Comparison of ENCODE assay signal across 17 cellular contexts in genomic region chr6:68054776-68055175, GRCh38.
A peak's percentile ranks its signal among the peaks of the same experiment; 100 is the strongest.
DNase-seq lines count a peak whose midpoint lies in the region; TF ChIP-seq lines count a peak whose summit lies in the region.
"Had no signal": no experiment of that assay in that cellular context is flagged by ENCODE, and none has a peak within 500 bp of the region (broad histone marks: within the 10 kb centered on the region; RNA-seq: fewer than 3 reads in every experiment).

No MANE protein-coding gene starts in this region.

- no peaks in the 10 kb centered on the region for H3F3A ChIP-seq in smooth muscle cell (ENCODE audit: low read depth)

- no peaks in the 10 kb centered on the region for H3K27me3 ChIP-seq in smooth muscle cell (ENCODE audit: low read depth)
- H3K27me3 ChIP-seq: SJSA1 had no signal

- H3K4me1 ChIP-seq in smooth muscle cell (ENCODE audit: low read depth): no peaks in the 10 kb centered on the region
- H3K4me1 ChIP-seq: SJSA1 had no signal

- H3K4me3 ChIP-seq in fibroblast of the aortic adventitia (ENCODE audit: low read depth, low read length): no peak overlapping the region
- H3K4me3 ChIP-seq in smooth muscle cell: no peak overlapping the region
- H3K4me3 ChIP-seq: SJSA1 had no signal

- no peaks in the 10 kb centered on the region for H4K20me1 ChIP-seq in smooth muscle cell (ENCODE audit: low read depth)

- 71% methylated on average over 1 of the region's 1 CpG for WGBS in smooth muscle cell (ENCODE audit: low lambda C conversion rate)

- no peak overlapping the region for H3K9ac ChIP-seq in smooth muscle cell (ENCODE audit: low read depth)

- H3K79me2 ChIP-seq in smooth muscle cell (ENCODE audit: low read depth): no peaks in the 10 kb centered on the region

- H3K27ac ChIP-seq in smooth muscle cell (ENCODE audit: low read depth): no peak overlapping the region
- H3K27ac ChIP-seq: HL-60, SJSA1 had no signal

- no peaks in the 10 kb centered on the region for H3K36me3 ChIP-seq in smooth muscle cell (ENCODE audit: low read depth)
- H3K36me3 ChIP-seq: SJSA1 had no signal

- no peak for TF ChIP-seq CTCF in fibroblast of the aortic adventitia (IDR thresholded peaks at IDR 0.05; ENCODE audit: insufficient read depth, low read length)
- no peak for TF ChIP-seq CTCF in smooth muscle cell (IDR thresholded peaks at IDR 0.05; ENCODE audit: borderline replicate concordance, insufficient read depth, poor library complexity, severe bottlenecking)

- H2AFZ ChIP-seq in smooth muscle cell (ENCODE audit: low read depth): peak overlapping the region; percentile 44

- no peak overlapping the region for H3K4me2 ChIP-seq in smooth muscle cell

- DNase-seq in HS-27A (ENCODE audit: low read depth) (peak; percentile 26), amniotic epithelial cell (ENCODE audit: low read depth) (peak; percentile 80), fibroblast of the aortic adventitia (ENCODE audit: low read depth) (peak; percentile 5), smooth muscle cell (lab: John Stamatoyannopoulos, UW; ENCODE audit: unreplicated experiment) (no peak), NCI-H526 treated with DMSO at 0.1 percent for 48 hours (lab: John Stamatoyannopoulos, UW) (no peak), hypothalamus (lab: John Stamatoyannopoulos, UW) (no peak), SK-N-DZ (ENCODE audit: low spot score) (no peak)
- DNase-seq: AML-193, COR-L47, DMS153, EL, H7, NCI-H1436 treated with DMSO at 0.1 percent for 48 hours, NCI-H2029 treated with DMSO at 0.1 percent for 48 hours, NCI-H2171 treated with DMSO at 0.1 percent for 48 hours had no signal

- H3K9me3 ChIP-seq in smooth muscle cell (replicated peaks; ENCODE audit: low read depth): no peaks in the 10 kb centered on the region

Comparison
In these comparisons a context has a peak if more than half of its experiments do, and no peak if none do; other contexts are left out.
1. DNase-seq: peak in HS-27A (single experiment), amniotic epithelial cell (single experiment) and fibroblast of the aortic adventitia (single experiment); none in smooth muscle cell (single experiment), NCI-H526 treated with DMSO at 0.1 percent for 48 hours (single experiment), hypothalamus (0 of 51) and SK-N-DZ (single experiment).